In genomic region chr20:49106332-49106731, GRCh38 we compare ENCODE assay signal across 1 cellular context.
TF ChIP-seq lines count a peak whose summit lies in the region.

No MANE protein-coding gene starts in this region.

TF ChIP-seq in WTC11, 78 proteins besides CTCF, POLR2A, EP300 and RAD21 (continued from another document):
- TF ChIP-seq ATF2 (CRISPR knock-in tag; IDR thresholded peaks at IDR 0.05; ENCODE audit: borderline replicate concordance, low read depth): no peak
- no peak for TF ChIP-seq ZNF263 (CRISPR knock-in tag; IDR thresholded peaks at IDR 0.05; ENCODE audit: low read depth)
- no peak for TF ChIP-seq RELA (CRISPR knock-in tag; IDR thresholded peaks at IDR 0.05; ENCODE audit: borderline replicate concordance)
- no peak for TF ChIP-seq E2F4 (CRISPR knock-in tag; IDR thresholded peaks at IDR 0.05; ENCODE audit: borderline replicate concordance, low read depth)
- TF ChIP-seq NFYB (CRISPR knock-in tag; conservative IDR thresholded peaks at IDR 0.05; ENCODE audit: low read depth): no peak
- TF ChIP-seq ZNF423 (CRISPR knock-in tag; IDR thresholded peaks at IDR 0.05): no peak
- no peak for TF ChIP-seq JUN (CRISPR knock-in tag; IDR thresholded peaks at IDR 0.05)
- no peak for TF ChIP-seq ZNF671 (CRISPR knock-in tag; IDR thresholded peaks at IDR 0.05)
- no peak for TF ChIP-seq PREB (CRISPR knock-in tag; IDR thresholded peaks at IDR 0.05; ENCODE audit: borderline replicate concordance)
- TF ChIP-seq GABPB1 (CRISPR knock-in tag; IDR thresholded peaks at IDR 0.05): no peak
- TF ChIP-seq ZNF317 (CRISPR knock-in tag; IDR thresholded peaks at IDR 0.05; ENCODE audit: borderline replicate concordance, low read depth): no peak
- TF ChIP-seq PRDM15 (CRISPR knock-in tag; IDR thresholded peaks at IDR 0.05): no peak
- TF ChIP-seq CBFB (CRISPR knock-in tag; IDR thresholded peaks at IDR 0.05; ENCODE audit: low read depth): no peak
- no peak for TF ChIP-seq ERG (CRISPR knock-in tag; IDR thresholded peaks at IDR 0.05)
- TF ChIP-seq OVOL2 (CRISPR knock-in tag; IDR thresholded peaks at IDR 0.05; ENCODE audit: borderline replicate concordance): no peak
- no peak for TF ChIP-seq NR1H2 (CRISPR knock-in tag; IDR thresholded peaks at IDR 0.05)
TF ChIP-seq in WTC11: peak in this region for 0.
